ENCODE assay signal across 10 cellular contexts in the genomic region with DNA sequence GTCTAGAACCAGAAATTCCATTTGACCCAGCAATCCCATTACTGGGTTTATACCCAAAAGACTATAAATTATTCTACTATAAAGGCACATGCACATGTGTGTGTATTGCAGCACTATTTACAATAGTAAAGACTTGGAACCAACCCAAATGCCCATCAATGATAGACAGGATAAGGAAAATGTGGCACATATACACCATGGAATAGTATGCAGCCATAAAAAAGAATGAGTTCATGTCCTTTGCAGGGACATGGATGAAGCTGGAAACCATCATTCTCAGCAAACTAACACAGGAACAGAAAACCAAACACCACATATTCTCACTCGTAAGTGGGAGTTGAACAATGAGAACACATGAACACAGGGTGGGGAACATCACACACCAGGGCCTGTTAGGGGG. TPM values are rescaled to one million over a fixed set of nuclear protein-coding genes. Genes with fewer than 3 reads are reported as not detected.
"Had no signal": no experiment of that assay in that cellular context is flagged by ENCODE, and none has a peak within 500 bp of the region (broad histone marks: within the 10 kb centered on the region; RNA-seq: fewer than 3 reads in every experiment).

No MANE protein-coding gene starts in this region.

RNA-seq across cellular contexts. Expression of gene XCL2, which starts 57.0 kb away (rescaled TPM):
- total RNA-seq: OCI-LY7, PC-3, PC-9, Right ventricle myocardium inferior, Right ventricle myocardium superior, RPMI7951, SJCRH30, SJSA1, SK-MEL-5 had no signal
- polyA plus RNA-seq: SK-N-SH had no signal
